17 cellular contexts compared by ENCODE assay signal in the genomic region with DNA sequence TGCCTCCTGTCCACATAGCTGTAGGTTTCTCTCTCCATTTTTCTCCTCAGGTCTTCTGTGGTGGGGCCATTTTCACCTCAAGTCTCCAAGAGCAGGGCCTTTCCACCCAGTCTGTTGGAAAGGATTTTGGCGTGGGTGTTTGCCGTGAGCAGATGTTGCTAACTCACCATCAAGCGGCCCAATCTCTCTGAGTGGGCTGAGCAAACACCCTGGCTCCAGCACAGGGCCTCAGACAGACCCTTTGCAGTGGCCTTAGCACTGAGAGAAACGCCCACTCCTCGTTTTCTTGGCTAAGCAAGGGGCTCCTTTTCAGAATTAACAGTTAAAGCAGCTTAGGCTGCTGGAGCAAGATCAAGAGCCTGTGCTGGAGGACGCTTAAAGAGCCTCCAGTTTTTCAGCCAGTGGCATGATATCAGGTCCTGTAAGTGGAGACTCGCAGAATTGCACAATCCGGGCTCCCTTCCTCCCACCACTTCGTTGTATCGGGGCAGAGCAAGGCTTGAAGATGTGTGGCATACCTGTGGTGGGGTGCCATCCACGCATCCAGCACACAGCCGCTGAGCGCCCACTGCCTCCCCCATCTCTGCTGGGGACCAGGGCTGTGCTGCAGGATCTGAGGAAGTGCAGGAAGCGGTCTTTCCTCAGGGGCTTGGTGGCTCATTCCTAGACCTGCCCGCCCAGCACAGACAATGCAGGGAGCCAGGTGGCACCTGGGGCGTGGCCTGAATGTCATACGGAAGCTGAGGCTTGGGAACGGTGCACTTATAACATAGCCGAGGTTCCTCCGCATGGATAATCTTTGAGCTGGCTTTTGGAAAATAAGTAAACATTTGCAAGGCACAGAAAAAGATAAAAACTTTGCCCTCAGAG.
"Had no signal": no experiment of that assay in that cellular context is flagged by ENCODE, and none has a peak within 500 bp of the region (broad histone marks: within the 10 kb centered on the region; RNA-seq: fewer than 3 reads in every experiment).

No MANE protein-coding gene starts in this region.

- DNase-seq: activated CD4-positive, alpha-beta memory T cell treated with anti-CD3 and anti-CD28 coated beads, Interleukin-2, amount 10 ng/mL, durations not matched to agents 7 days and 5 days; activated CD4-positive, alpha-beta T cell treated with anti-CD3 and anti-CD28 coated beads for 4 hours; activated effector memory CD4-positive, alpha-beta T cell treated with Interleukin-2 at 50 U/mL for 16 hours; activated T-cell treated with anti-CD3 and anti-CD28 coated beads, Interleukin-2, amount 50 U/mL, for 4 hours; central memory CD4-positive, alpha-beta T cell; colonic mucosa; left ventricle myocardium superior; mesenchymal stem cell; nephron progenitor cell; psoas muscle; stimulated activated CD4-positive, alpha-beta T cell treated with anti-CD3 and anti-CD28 coated beads, Interleukin-1b, Interleukin-23, amount 100 ng/mL, for 48 hours; T-helper 17 cell had no signal

- H3K36me3 Mint-ChIP-seq: activated naive CD4-positive, alpha-beta T cell treated with anti-CD3 and anti-CD28 coated beads, Interleukin-2, amount 50 U/mL, for 24 hours; WTC11 had no signal

- ATAC-seq: activated T-cell treated with anti-CD3 and anti-CD28 coated beads, Interleukin-2, amount 50 U/mL, for 4 hours; esophagus mucosa; left ventricle myocardium superior; psoas muscle; sciatic nerve; T-helper 17 cell; WTC11 had no signal

- H3K27me3 Mint-ChIP-seq: activated CD4-positive, alpha-beta memory T cell treated with anti-CD3 and anti-CD28 coated beads, Interleukin-2, amount 10 ng/mL, durations not matched to agents 7 days and 5 days had no signal

- H3K4me1 ChIP-seq: colonic mucosa, psoas muscle had no signal

- H3K27ac Mint-ChIP-seq: activated CD4-positive, alpha-beta memory T cell treated with anti-CD3 and anti-CD28 coated beads, Interleukin-2, amount 10 ng/mL, durations not matched to agents 7 days and 5 days; activated naive CD4-positive, alpha-beta T cell treated with anti-CD3 and anti-CD28 coated beads, Interleukin-2, amount 50 U/mL, for 24 hours; nephron progenitor cell; T-helper 17 cell; WTC11 had no signal

- H3K9me3 Mint-ChIP-seq: activated CD4-positive, alpha-beta memory T cell treated with anti-CD3 and anti-CD28 coated beads, Interleukin-2, amount 10 ng/mL, durations not matched to agents 7 days and 5 days; activated naive CD4-positive, alpha-beta T cell treated with anti-CD3 and anti-CD28 coated beads, Interleukin-2, amount 50 U/mL, for 24 hours; activated T-cell treated with anti-CD3 and anti-CD28 coated beads, Interleukin-2, amount 50 U/mL, for 4 hours; nephron progenitor cell had no signal

- H3K9me3 ChIP-seq: colonic mucosa, psoas muscle, thoracic aorta had no signal

- H3K36me3 ChIP-seq: colonic mucosa, thoracic aorta had no signal

- H3K27me3 ChIP-seq: colonic mucosa had no signal

- H3K27ac ChIP-seq: colonic mucosa, psoas muscle, thoracic aorta had no signal

- H3K4me3 ChIP-seq: colonic mucosa, psoas muscle, thoracic aorta had no signal

- H3K4me3 Mint-ChIP-seq: activated CD4-positive, alpha-beta memory T cell treated with anti-CD3 and anti-CD28 coated beads, Interleukin-2, amount 10 ng/mL, durations not matched to agents 7 days and 5 days; activated naive CD4-positive, alpha-beta T cell treated with anti-CD3 and anti-CD28 coated beads, Interleukin-2, amount 50 U/mL, for 24 hours; activated T-cell treated with anti-CD3 and anti-CD28 coated beads, Interleukin-2, amount 50 U/mL, for 4 hours; nephron progenitor cell; T-helper 17 cell; WTC11 had no signal

- H3K4me1 Mint-ChIP-seq: activated CD4-positive, alpha-beta memory T cell treated with anti-CD3 and anti-CD28 coated beads, Interleukin-2, amount 10 ng/mL, durations not matched to agents 7 days and 5 days; activated naive CD4-positive, alpha-beta T cell treated with anti-CD3 and anti-CD28 coated beads, Interleukin-2, amount 50 U/mL, for 24 hours; T-helper 17 cell; WTC11 had no signal
